In genomic region chr1:242670019-242670418, GRCh38 we compare ENCODE assay signal across 34 cellular contexts.
"Had no signal": no experiment of that assay in that cellular context is flagged by ENCODE, and none has a peak within 500 bp of the region (broad histone marks: within the 10 kb centered on the region; RNA-seq: fewer than 3 reads in every experiment).

No MANE protein-coding gene starts in this region.

- H3K36me3 ChIP-seq: ascending aorta, cardiac muscle cell, Peyer's patch, SJSA1 had no signal

- H3K9me3 ChIP-seq: ascending aorta, SJSA1 had no signal

- H3K4me1 ChIP-seq: ascending aorta, Peyer's patch, SJSA1 had no signal

- H3K9me3 Mint-ChIP-seq: activated CD4-positive, alpha-beta T cell treated with anti-CD3 and anti-CD28 coated beads, Interleukin-2, amount 10 ng/mL, durations not matched to agents 24 days and 14 days; central memory CD8-positive, alpha-beta T cell had no signal

- H3K27me3 ChIP-seq: ascending aorta, cardiac muscle cell, Peyer's patch, SJSA1 had no signal

- H3K27ac ChIP-seq: ascending aorta, cardiac muscle cell, Peyer's patch, SJSA1 had no signal

- H3K27me3 Mint-ChIP-seq: activated CD4-positive, alpha-beta T cell treated with anti-CD3 and anti-CD28 coated beads, Interleukin-2, amount 10 ng/mL, durations not matched to agents 24 days and 14 days; activated CD8-positive, alpha-beta T cell treated with anti-CD3 and anti-CD28 coated beads for 36 hours; activated T-helper 17 cell treated with anti-CD3 and anti-CD28 coated beads, Interleukin-2, amount 50 U/mL, for 72 hours; central memory CD8-positive, alpha-beta T cell had no signal

- H3K4me1 Mint-ChIP-seq: activated CD4-positive, alpha-beta T cell treated with anti-CD3 and anti-CD28 coated beads, Interleukin-2, amount 10 ng/mL, durations not matched to agents 24 days and 14 days; activated naive CD8-positive, alpha-beta T cell treated with anti-CD3 and anti-CD28 coated beads for 36 hours; activated T-helper 17 cell treated with anti-CD3 and anti-CD28 coated beads, Interleukin-2, amount 50 U/mL, for 72 hours; central memory CD8-positive, alpha-beta T cell had no signal

- H3K36me3 Mint-ChIP-seq: activated naive CD8-positive, alpha-beta T cell treated with anti-CD3 and anti-CD28 coated beads for 36 hours had no signal

- ATAC-seq: activated CD8-positive, alpha-beta T cell treated with anti-CD3 and anti-CD28 coated beads for 36 hours; activated T-cell treated with anti-CD3 and anti-CD28 coated beads, Interleukin-2, amount 50 U/mL, for 72 hours; activated T-helper 17 cell treated with anti-CD3 and anti-CD28 coated beads, Interleukin-2, amount 50 U/mL, for 72 hours; PC-3 had no signal

- DNase-seq: activated CD4-positive, alpha-beta T cell treated with anti-CD3 and anti-CD28 coated beads, Interleukin-2, amount 10 ng/mL, durations not matched to agents 24 days and 14 days; activated CD4-positive, alpha-beta T cell treated with anti-CD3 and anti-CD28 coated beads, Interleukin-2, amount 50 U/mL, for 4 hours; activated CD8-positive, alpha-beta T cell treated with anti-CD3 and anti-CD28 coated beads for 36 hours; activated effector memory CD4-positive, alpha-beta T cell treated with anti-CD3 and anti-CD28 coated beads, Interleukin-2, amount 50 U/mL, for 16 hours; activated naive CD4-positive, alpha-beta T cell; activated naive CD4-positive, alpha-beta T cell treated with anti-CD3 and anti-CD28 coated beads, Interleukin-2, amount 50 U/mL, for 16 hours; activated naive CD8-positive, alpha-beta T cell treated with anti-CD3 and anti-CD28 coated beads for 36 hours; activated T-cell treated with anti-CD3 and anti-CD28 coated beads, Interleukin-2, amount 50 U/mL, for 1 hour; activated T-cell treated with anti-CD3 and anti-CD28 coated beads, Interleukin-2, amount 50 U/mL, for 72 hours; amniotic stem cell; Kasumi-1; KG1; MM.1S; MV-4-11; NCI-H1092; NCI-H1417; NCI-H1694; NCI-H1930; NCI-H345; NCI-H524 treated with DMSO at 0.1 percent for 48 hours; NK-92 treated with Interleukin-12 subunit alpha and Interleukin-12 subunit beta, amount 100 ng/mL, for 24 hours; PC-3; Peyer's patch; RPMI8226; SHP77 treated with DMSO at 0.1 percent for 48 hours; SW 1271; T-helper 1 cell; T-helper 2 cell; T-helper 9 cell had no signal

- H3K4me3 ChIP-seq: ascending aorta, cardiac muscle cell, Peyer's patch, SJSA1 had no signal

- H3K27ac Mint-ChIP-seq: activated CD4-positive, alpha-beta T cell treated with anti-CD3 and anti-CD28 coated beads, Interleukin-2, amount 10 ng/mL, durations not matched to agents 24 days and 14 days; activated CD8-positive, alpha-beta T cell treated with anti-CD3 and anti-CD28 coated beads for 36 hours; activated naive CD8-positive, alpha-beta T cell treated with anti-CD3 and anti-CD28 coated beads for 36 hours; activated T-cell treated with anti-CD3 and anti-CD28 coated beads, Interleukin-2, amount 50 U/mL, for 72 hours; activated T-helper 17 cell treated with anti-CD3 and anti-CD28 coated beads, Interleukin-2, amount 50 U/mL, for 72 hours had no signal

- H3K4me3 Mint-ChIP-seq: activated CD4-positive, alpha-beta T cell treated with anti-CD3 and anti-CD28 coated beads, Interleukin-2, amount 10 ng/mL, durations not matched to agents 24 days and 14 days; activated CD8-positive, alpha-beta T cell treated with anti-CD3 and anti-CD28 coated beads for 36 hours; activated naive CD8-positive, alpha-beta T cell treated with anti-CD3 and anti-CD28 coated beads for 36 hours; activated T-cell treated with anti-CD3 and anti-CD28 coated beads, Interleukin-2, amount 50 U/mL, for 72 hours; activated T-helper 17 cell treated with anti-CD3 and anti-CD28 coated beads, Interleukin-2, amount 50 U/mL, for 72 hours; central memory CD8-positive, alpha-beta T cell had no signal
